ENCODE assay signal across 27 cellular contexts in the genomic region with DNA sequence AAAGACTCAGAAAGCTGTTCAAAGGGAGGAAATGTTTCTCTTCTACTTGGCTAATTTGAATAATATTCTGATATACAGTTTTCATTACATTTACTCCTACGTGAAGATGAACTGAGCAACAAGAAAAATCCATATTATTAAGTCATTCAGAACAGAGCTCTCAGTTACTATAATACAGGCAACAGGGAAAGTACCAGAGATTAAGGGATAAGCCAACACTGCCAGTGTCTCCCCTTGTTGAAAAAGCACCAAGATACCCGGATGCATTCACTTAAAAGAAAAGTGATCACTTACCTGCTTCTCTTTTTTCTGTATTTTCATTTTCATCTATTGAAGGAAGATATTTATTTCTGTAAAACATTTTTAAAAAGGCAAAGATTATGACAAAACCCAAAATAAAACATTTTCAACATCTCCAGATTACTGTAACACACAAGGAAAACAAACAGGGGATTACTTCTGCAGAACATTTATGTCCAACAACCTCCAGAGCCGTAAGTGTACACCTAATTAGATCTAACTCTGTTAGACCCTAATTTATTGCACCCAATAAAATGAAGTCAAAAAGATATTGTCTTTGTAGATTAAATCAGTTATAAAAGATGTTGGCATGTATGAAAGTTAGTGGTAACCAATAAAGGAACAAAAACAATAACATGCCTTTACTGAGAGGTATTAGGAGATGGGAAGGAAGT.
"Had no signal": no experiment of that assay in that cellular context is flagged by ENCODE, and none has a peak within 500 bp of the region (broad histone marks: within the 10 kb centered on the region; RNA-seq: fewer than 3 reads in every experiment).

No MANE protein-coding gene starts in this region.

- H3K27ac ChIP-seq: brain microvascular endothelial cell, cardiac muscle cell, SK-N-MC, WERI-Rb-1 had no signal

- H3K4me3 Mint-ChIP-seq: activated CD8-positive, alpha-beta T cell treated with anti-CD3 and anti-CD28 coated beads for 36 hours; activated T-cell treated with anti-CD3 and anti-CD28 coated beads, Interleukin-2, amount 50 U/mL, for 72 hours; T-cell had no signal

- DNase-seq: activated CD4-positive, alpha-beta T cell treated with anti-CD3 and anti-CD28 coated beads for 4 hours; activated CD8-positive, alpha-beta memory T cell treated with anti-CD3 and anti-CD28 coated beads, Interleukin-2, amount 50 U/mL, for 4 hours; activated CD8-positive, alpha-beta T cell treated with anti-CD3 and anti-CD28 coated beads for 36 hours; activated gamma-delta T cell treated with Interleukin-2 at 50 U/mL for 16 hours; activated naive CD4-positive, alpha-beta T cell treated with anti-CD3 and anti-CD28 coated beads, Interleukin-2, amount 50 U/mL, for 16 hours; activated T-cell treated with anti-CD3 and anti-CD28 coated beads, Interleukin-2, amount 50 U/mL, for 72 hours; amygdala; brain microvascular endothelial cell; Kasumi-1; NCI-H1105 treated with DMSO at 0.1 percent for 48 hours; NCI-H146; NCI-H1930; NCI-H2171; NCI-H2227 treated with DMSO at 0.1 percent for 48 hours; NCI-H446 treated with DMSO at 0.1 percent for 48 hours; NCI-H524 treated with DMSO at 0.1 percent for 48 hours; NCI-H748 treated with DMSO at 0.1 percent for 48 hours; OCI-M1; RPMI8226; T-cell; T-helper 2 cell; WERI-Rb-1 had no signal

- H3K27ac Mint-ChIP-seq: activated CD8-positive, alpha-beta T cell treated with anti-CD3 and anti-CD28 coated beads for 36 hours; activated T-cell treated with anti-CD3 and anti-CD28 coated beads, Interleukin-2, amount 50 U/mL, for 72 hours; activated T-helper 2 cell treated with anti-CD3 and anti-CD28 coated beads, Interferon-gamma antibody, Interleukin-2, Interleukin-4, amounts not matched to agents 10 μg/mL and 5 μg/mL and 100 μg/mL, durations not matched to agents 14 hours and 24 hours and 36 hours; T-cell had no signal

- H3K36me3 ChIP-seq: brain microvascular endothelial cell, cardiac muscle cell had no signal

- ATAC-seq: activated CD8-positive, alpha-beta T cell treated with anti-CD3 and anti-CD28 coated beads for 36 hours; activated T-cell treated with anti-CD3 and anti-CD28 coated beads, Interleukin-2, amount 50 U/mL, for 72 hours; Panc1; Right ventricle myocardium inferior; T-cell had no signal

- H3K4me3 ChIP-seq: cardiac muscle cell, SK-N-MC had no signal

- H3K27me3 ChIP-seq: brain microvascular endothelial cell, cardiac muscle cell had no signal

- H3K27me3 Mint-ChIP-seq: activated CD8-positive, alpha-beta T cell treated with anti-CD3 and anti-CD28 coated beads for 36 hours; T-cell had no signal
